35 cellular contexts compared by ENCODE assay signal in the genomic region with DNA sequence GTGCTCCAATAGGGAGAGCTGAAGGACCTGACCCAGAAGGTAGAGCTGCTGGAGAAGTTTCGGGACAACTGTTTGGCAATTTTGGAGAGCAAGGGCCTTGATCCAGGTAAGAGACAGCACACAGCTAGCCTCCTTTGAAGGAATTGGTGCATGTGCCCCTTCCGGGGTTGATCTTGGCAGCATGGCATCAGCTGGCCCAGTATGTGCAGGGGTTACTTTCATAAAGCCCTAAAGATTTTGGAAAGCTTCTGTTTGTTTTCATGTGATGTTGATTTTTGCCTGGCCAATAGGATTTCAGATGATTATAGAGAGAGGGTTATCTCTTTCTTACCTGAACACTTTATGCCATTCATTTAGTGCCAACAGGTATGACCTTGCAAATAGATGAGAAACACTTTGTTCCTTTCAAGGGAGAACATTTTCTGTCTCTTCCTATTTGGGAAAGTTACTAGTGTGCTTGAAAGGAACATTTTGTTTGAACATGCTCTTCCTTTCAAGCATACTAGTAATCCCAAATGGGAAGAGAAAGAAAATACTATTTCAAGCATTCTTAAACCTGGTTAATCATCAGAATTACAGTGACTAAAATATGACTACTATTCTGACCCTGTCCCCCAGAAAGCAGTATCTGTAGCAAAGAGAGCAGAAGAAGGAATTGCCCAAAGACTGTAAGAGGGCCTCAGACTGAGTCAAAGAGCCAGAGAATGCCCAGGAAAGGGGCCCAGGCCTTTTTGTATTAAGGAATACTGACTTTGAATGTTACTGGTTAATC. TPM values are rescaled to one million over a fixed set of nuclear protein-coding genes. Genes with fewer than 3 reads are reported as not detected.
A peak's percentile ranks its signal among the peaks of the same experiment; 100 is the strongest.
DNase-seq lines count a peak whose midpoint lies in the region; ATAC-seq and TF ChIP-seq lines count a peak whose summit lies in the region.
"Had no signal": no experiment of that assay in that cellular context is flagged by ENCODE, and none has a peak within 500 bp of the region (broad histone marks: within the 10 kb centered on the region; RNA-seq: fewer than 3 reads in every experiment).

No MANE protein-coding gene starts in this region.

- no peak overlapping the region for H3K4me3 Mint-ChIP-seq in activated CD4-positive, alpha-beta T cell treated with anti-CD3 and anti-CD28 coated beads, Interleukin-2, amount 10 ng/mL, durations not matched to agents 7 days and 5 days
- H3K4me3 Mint-ChIP-seq: activated T-helper 1 cell treated with anti-CD3 and anti-CD28 coated beads, Interleukin-12 subunit alpha, Interleukin-12 subunit beta, Interleukin-2, Interleukin-4 antibody, amounts not matched to agents 30 ng/mL and 10 ng/mL and 1 ng/mL, durations not matched to agents 14 hours and 24 hours and 36 hours; CD8-positive, alpha-beta T cell; HFFc6; immature natural killer cell; neural progenitor cell; type B pancreatic cell had no signal

- H3K9me2 ChIP-seq in SK-N-SH = no peaks in the 10 kb centered on the region

- no peaks in the 10 kb centered on the region for H3K9me3 Mint-ChIP-seq in activated CD4-positive, alpha-beta T cell treated with anti-CD3 and anti-CD28 coated beads, Interleukin-2, amount 10 ng/mL, durations not matched to agents 7 days and 5 days
- H3K9me3 Mint-ChIP-seq: activated T-helper 1 cell treated with anti-CD3 and anti-CD28 coated beads, Interleukin-12 subunit alpha, Interleukin-12 subunit beta, Interleukin-2, Interleukin-4 antibody, amounts not matched to agents 30 ng/mL and 10 ng/mL and 1 ng/mL, durations not matched to agents 14 hours and 24 hours and 36 hours; CD8-positive, alpha-beta T cell; HFFc6; immature natural killer cell; neural progenitor cell; type B pancreatic cell had no signal

- TF ChIP-seq EP300 in upper lobe of left lung (IDR thresholded peaks at IDR 0.05) = peak in 1 of 4 donors; percentile 75
- no peak for TF ChIP-seq EP300 in SK-N-SH (IDR thresholded peaks at IDR 0.05; ENCODE audit: borderline replicate concordance in 1 of 2, low read depth in 1 of 2, low read length in 1 of 2)

- no peak overlapping the region for H3K23ac ChIP-seq in mesenchymal stem cell (ENCODE audit: low read length in 2 of 2)

- TF ChIP-seq POLR2A in body of pancreas (IDR thresholded peaks at IDR 0.05) (no peak), upper lobe of left lung (IDR thresholded peaks at IDR 0.05) (no peak)

- H2BK120ac ChIP-seq in mesenchymal stem cell (ENCODE audit: low read depth, low read length) = no peak overlapping the region

- TF ChIP-seq RAD21 in SK-N-SH (IDR thresholded peaks at IDR 0.05; ENCODE audit: low read length) = no peak

- H2AK5ac ChIP-seq in mesenchymal stem cell (ENCODE audit: low read length, severe bottlenecking) = no peak overlapping the region

- peak overlapping the region; percentile 43 for H3K27ac Mint-ChIP-seq in activated CD4-positive, alpha-beta T cell treated with anti-CD3 and anti-CD28 coated beads, Interleukin-2, amount 10 ng/mL, durations not matched to agents 7 days and 5 days
- H3K27ac Mint-ChIP-seq: activated T-helper 1 cell treated with anti-CD3 and anti-CD28 coated beads, Interleukin-12 subunit alpha, Interleukin-12 subunit beta, Interleukin-2, Interleukin-4 antibody, amounts not matched to agents 30 ng/mL and 10 ng/mL and 1 ng/mL, durations not matched to agents 14 hours and 24 hours and 36 hours; CD8-positive, alpha-beta T cell; HFFc6; neural progenitor cell; type B pancreatic cell had no signal

- no peak for DNase-seq in activated CD4-positive, alpha-beta T cell treated with anti-CD3 and anti-CD28 coated beads, Interleukin-2, amount 10 ng/mL, durations not matched to agents 7 days and 5 days
- no peak for DNase-seq in activated CD4-positive, alpha-beta T cell treated with anti-CD3 and anti-CD28 coated beads for 1 hour
- DNase-seq in body of pancreas (no peak), mesenchymal stem cell (no peak), upper lobe of left lung (no peak), foreskin keratinocyte (no peak), SK-N-SH (no peak)
- DNase-seq: 8988T; activated CD4-positive, alpha-beta T cell treated with anti-CD3 and anti-CD28 coated beads, Interleukin-2, amount 50 U/mL, for 48 hours; activated CD8-positive, alpha-beta memory T cell treated with anti-CD3 and anti-CD28 coated beads, Interleukin-2, amount 50 U/mL, for 4 hours; activated naive CD4-positive, alpha-beta T cell treated with anti-CD3 and anti-CD28 coated beads, Interleukin-2, amount 50 U/mL, for 16 hours; anterior cingulate cortex; CD8-positive, alpha-beta T cell; colonic mucosa; effector CD8-positive, alpha-beta T cell; GOT3; HFFc6; immature natural killer cell; KG1; left cardiac atrium; MG63; NCI-H2029; NCI-H510A treated with DMSO at 0.1 percent for 48 hours; NK-92 treated with Interleukin-12 subunit alpha and Interleukin-12 subunit beta, amount 100 ng/mL, for 24 hours; sigmoid colon; stimulated activated CD4-positive, alpha-beta T cell treated with anti-CD3 and anti-CD28 coated beads, Interleukin-4, amount 100 ng/mL, for 1 hour; T-helper 1 cell had no signal

- H3K79me1 ChIP-seq in mesenchymal stem cell (replicated peaks; ENCODE audit: low read length, poor library complexity, severe bottlenecking) = peaks cover 16% of the 10 kb centered on the region

- H3K36me3 ChIP-seq in body of pancreas (replicated peaks in 1 of 2; ENCODE audit: insufficient read depth in 1 of 2, low read depth in 2 of 2) (peaks cover 0 to 4% of the 10 kb centered on the region in 2 donors), mesenchymal stem cell (ENCODE audit: control insufficient read depth in 1 of 2, insufficient read depth in 2 of 2, low read depth in 1 of 2, low read length in 2 of 2) (peaks cover 35 to 82% of the 10 kb centered on the region in 2 experiments), upper lobe of left lung (peaks cover 3 to 57% (median 35%) of the 10 kb centered on the region in 4 donors), SK-N-SH (replicated peaks in 1 of 2; ENCODE audit: control insufficient read depth in 1 of 2, insufficient read depth in 2 of 2, low read length in 1 of 2) (peaks cover 39 to 54% of the 10 kb centered on the region in 2 experiments)
- H3K36me3 ChIP-seq: colonic mucosa had no signal

- CTCF ChIA-PET in activated CD4-positive, alpha-beta T cell treated with anti-CD3 and anti-CD28 coated beads, Interleukin-2, amount 10 ng/mL, durations not matched to agents 7 days and 5 days (lab: Charles Lee) = interaction anchor here (0.6 to 3.6 kb wide), 4 partner anchors 8 to 513 kb away, joined by 3 to 17 read pairs (median 4); no protein-coding TSS in a partner anchor
- CTCF ChIA-PET in SK-N-SH (lab: Yijun Ruan, JAX) = interaction anchor here (1.1 to 3.8 kb wide), 5 partner anchors 21 to 52 kb away, joined by 3 to 14 read pairs (median 9); no protein-coding TSS in a partner anchor

- H3K4ac ChIP-seq in mesenchymal stem cell (ENCODE audit: low read depth in 1 of 2, low read length in 2 of 2) = no peak overlapping the region

- H2AFZ ChIP-seq in mesenchymal stem cell (ENCODE audit: low read depth, low read length) (no peak overlapping the region), SK-N-SH (ENCODE audit: low read depth) (no peak overlapping the region)
- H2AFZ ChIP-seq: neural progenitor cell had no signal

- peaks cover 3% of the 10 kb centered on the region for H3F3A ChIP-seq in SK-N-SH (replicated peaks; ENCODE audit: insufficient read depth)

- no peak overlapping the region for H3K14ac ChIP-seq in mesenchymal stem cell (ENCODE audit: low read length in 2 of 2)

- intact Hi-C loops in body of pancreas (cut with DNase I) = no loop called here

- no peaks in the 10 kb centered on the region for H4K20me1 ChIP-seq in SK-N-SH (ENCODE audit: insufficient read depth)

- H2BK15ac ChIP-seq in mesenchymal stem cell (ENCODE audit: low read depth, poor library complexity, severe bottlenecking) = no peak overlapping the region

- no peaks in the 10 kb centered on the region for H3K27me3 Mint-ChIP-seq in activated CD4-positive, alpha-beta T cell treated with anti-CD3 and anti-CD28 coated beads, Interleukin-2, amount 10 ng/mL, durations not matched to agents 7 days and 5 days
- H3K27me3 Mint-ChIP-seq: type B pancreatic cell had no signal

- H2BK12ac ChIP-seq in mesenchymal stem cell (ENCODE audit: low read length in 2 of 2) = no peak overlapping the region

- no peak overlapping the region for H2BK5ac ChIP-seq in mesenchymal stem cell (ENCODE audit: low read depth, low read length, poor library complexity, severe bottlenecking)

- POLR2A ChIA-PET in activated CD4-positive, alpha-beta T cell treated with anti-CD3 and anti-CD28 coated beads, Interleukin-2, amount 10 ng/mL, durations not matched to agents 7 days and 5 days (lab: Charles Lee) = interaction anchor here (0.6 kb wide), 1 partner anchor 9 kb away, joined by 4 read pairs; no protein-coding TSS in a partner anchor
- POLR2A ChIA-PET in SK-N-SH (lab: Yijun Ruan, JAX) = interaction anchor here (0.8 to 1.6 kb wide), 3 partner anchors 9 to 50 kb away, joined by 3 to 4 read pairs (median 3); a partner anchor contains a TSS

- H3K4me3 ChIP-seq in body of pancreas (no peak overlapping the region), mesenchymal stem cell (ENCODE audit: insufficient read depth in 1 of 2, low read depth in 1 of 2, low read length in 2 of 2) (no peak overlapping the region), upper lobe of left lung (no peak overlapping the region), SK-N-SH (ENCODE audit: low read depth in 2 of 2, low read length in 1 of 2) (no peak overlapping the region)
- H3K4me3 ChIP-seq: colonic mucosa, MG63, neural progenitor cell, sigmoid colon had no signal

- H3K9ac ChIP-seq in mesenchymal stem cell (ENCODE audit: low read length) (peak overlapping the region; percentile 55), SK-N-SH (no peak overlapping the region)
- H3K9ac ChIP-seq: neural progenitor cell had no signal

- H3K4me2 ChIP-seq in mesenchymal stem cell (ENCODE audit: low read length, poor library complexity, severe bottlenecking) = no peak overlapping the region
- no peak overlapping the region for H3K4me2 ChIP-seq in SK-N-SH
- H3K4me2 ChIP-seq: neural progenitor cell had no signal

- ATAC-seq in body of pancreas = peak; percentile 40
- no peak for ATAC-seq in upper lobe of left lung (ENCODE audit: low FRiP score in 2 of 2)
- ATAC-seq in HG03196 (IDR thresholded peaks at IDR 0.05; ENCODE audit: unreplicated experiment) = no peak
- no peak for ATAC-seq in foreskin keratinocyte
- ATAC-seq: CD8-positive, alpha-beta T cell had no signal

- H3K4me1 Mint-ChIP-seq in activated CD4-positive, alpha-beta T cell treated with anti-CD3 and anti-CD28 coated beads, Interleukin-2, amount 10 ng/mL, durations not matched to agents 7 days and 5 days = peaks cover 7% of the 10 kb centered on the region
- H3K4me1 Mint-ChIP-seq: immature natural killer cell had no signal

- peak overlapping the region in 2 of 4 donors; percentile 16 to 36 for H3K27ac ChIP-seq in body of pancreas
- H3K27ac ChIP-seq in mesenchymal stem cell (ENCODE audit: low read length, poor library complexity, severe bottlenecking) = no peak overlapping the region
- peak overlapping the region; percentile 32 to 79 (median 55) for H3K27ac ChIP-seq in upper lobe of left lung
- no peak overlapping the region for H3K27ac ChIP-seq in foreskin keratinocyte
- no peak overlapping the region for H3K27ac ChIP-seq in SK-N-SH (ENCODE audit: low read depth in 2 of 2, low read length in 1 of 2)
- H3K27ac ChIP-seq: colonic mucosa, neural progenitor cell, sigmoid colon had no signal

- TF ChIP-seq CTCF in body of pancreas (IDR thresholded peaks at IDR 0.05) (no peak), upper lobe of left lung (IDR thresholded peaks at IDR 0.05) (no peak), foreskin keratinocyte (conservative IDR thresholded peaks at IDR 0.05) (no peak), SK-N-SH (IDR thresholded peaks at IDR 0.05) (no peak)

- 77 to 90% methylated on average over 2 of the region's 2 CpGs for WGBS in body of pancreas, 2 donors
- whole genome bisulfite sequencing in mesenchymal stem cell = 98% methylated on average over 2 of the region's 2 CpGs
- 65 to 78% methylated on average over 2 of the region's 2 CpGs for WGBS in upper lobe of left lung, 2 donors
- 94% methylated on average over 2 of the region's 2 CpGs for WGBS in SK-N-SH (ENCODE audit: low lambda C conversion rate)

- H3K27me3 ChIP-seq in body of pancreas (no peaks in the 10 kb centered on the region), mesenchymal stem cell (ENCODE audit: control insufficient read depth in 1 of 2, insufficient read depth in 1 of 2, low read length in 2 of 2) (no peaks in the 10 kb centered on the region), upper lobe of left lung (no peaks in the 10 kb centered on the region), foreskin keratinocyte (no peaks in the 10 kb centered on the region), SK-N-SH (ENCODE audit: insufficient read depth) (no peaks in the 10 kb centered on the region)
- H3K27me3 ChIP-seq: colonic mucosa, MG63, neural progenitor cell, sigmoid colon had no signal

- H3K4me1 ChIP-seq in body of pancreas = peaks cover 8% of the 10 kb centered on the region
- no peaks in the 10 kb centered on the region for H3K4me1 ChIP-seq in mesenchymal stem cell (ENCODE audit: control insufficient read depth, insufficient read depth, low read depth, low read length)
- H3K4me1 ChIP-seq in upper lobe of left lung = peaks cover 6 to 15% (median 14%) of the 10 kb centered on the region in 4 donors
- H3K4me1 ChIP-seq in foreskin keratinocyte = no peaks in the 10 kb centered on the region
- no peaks in the 10 kb centered on the region; a peak in 1 of 4 replicates for H3K4me1 ChIP-seq in SK-N-SH (ENCODE audit: control insufficient read depth in 1 of 2, insufficient read depth in 2 of 2, low read depth in 1 of 2, low read length in 1 of 2)
- H3K4me1 ChIP-seq: colonic mucosa, sigmoid colon had no signal

- H3K9me3 ChIP-seq in body of pancreas = no peaks in the 10 kb centered on the region
- H3K9me3 ChIP-seq in mesenchymal stem cell (ENCODE audit: control insufficient read depth, low read length) = no peaks in the 10 kb centered on the region
- H3K9me3 ChIP-seq in upper lobe of left lung = no peaks in the 10 kb centered on the region
- no peaks in the 10 kb centered on the region for H3K9me3 ChIP-seq in SK-N-SH
- H3K9me3 ChIP-seq: colonic mucosa, MG63, sigmoid colon had no signal

- peaks cover 9% of the 10 kb centered on the region for H3K79me2 ChIP-seq in SK-N-SH (ENCODE audit: insufficient read depth)

- H4K91ac ChIP-seq in mesenchymal stem cell (ENCODE audit: low read length) = no peak overlapping the region

- no peak overlapping the region for H3K18ac ChIP-seq in mesenchymal stem cell (ENCODE audit: low read depth in 1 of 2, low read length in 2 of 2)

- no peak overlapping the region for H4K8ac ChIP-seq in mesenchymal stem cell (ENCODE audit: low read length)

- H3K36me3 Mint-ChIP-seq in activated CD4-positive, alpha-beta T cell treated with anti-CD3 and anti-CD28 coated beads, Interleukin-2, amount 10 ng/mL, durations not matched to agents 7 days and 5 days (ENCODE audit: low read depth) = peaks cover 74% of the 10 kb centered on the region

RNA-seq across cellular contexts. Expression of a gene that starts 7.5 kb away (rescaled TPM):
- total RNA-seq in activated CD4-positive, alpha-beta T cell treated with anti-CD3 and anti-CD28 coated beads, Interleukin-2, amount 10 ng/mL, durations not matched to agents 7 days and 5 days = 10 to 100 TPM; 57.5 to 63.3 TPM
- 1 to 10 TPM; 3.3 to 5.7 TPM for total RNA-seq in body of pancreas
- 11.7 TPM for polyA plus RNA-seq in mesenchymal stem cell (2013, experiment 1 of 2)
- polyA plus RNA-seq in mesenchymal stem cell (2013, experiment 2 of 2) = 12.3 TPM
- total RNA-seq in upper lobe of left lung = 10 to 100 TPM; 10.6 to 27.6 (median 17.3) TPM
- 69.1 and 85.9 TPM in 2 replicates for total RNA-seq in foreskin keratinocyte
- polyA plus RNA-seq in foreskin keratinocyte = 47.9 and 67.9 TPM in 2 replicates
- 25.5 and 29.5 TPM in 2 replicates for polyA plus RNA-seq in SK-N-SH (2012; rRNA removed)
- 33.2 and 34.0 TPM in 2 replicates for polyA plus RNA-seq in SK-N-SH (2012; cell fraction: cytosol; rRNA removed)
- polyA plus RNA-seq in SK-N-SH (2012; cell fraction: nucleus; rRNA removed) = 15.8 and 23.6 TPM in 2 replicates

RNA-seq across cellular contexts. Expression of a gene that starts 15.6 kb away (rescaled TPM):
- total RNA-seq in activated CD4-positive, alpha-beta T cell treated with anti-CD3 and anti-CD28 coated beads, Interleukin-2, amount 10 ng/mL, durations not matched to agents 7 days and 5 days = 10 to 100 TPM; 38.4 to 47.1 TPM
- total RNA-seq in body of pancreas = 10 to 100 TPM; 30.3 to 34.0 TPM
- polyA plus RNA-seq in mesenchymal stem cell (2013, experiment 1 of 2) = 22.1 TPM
- polyA plus RNA-seq in mesenchymal stem cell (2013, experiment 2 of 2) = 22.4 TPM
- 100 to 1,000 TPM in 2 of 6 donors, 10 to 100 TPM in 4; 68.1 to 112 (median 94.5) TPM for total RNA-seq in upper lobe of left lung
- total RNA-seq in foreskin keratinocyte = 14.3 and 24.5 TPM in 2 replicates
- polyA plus RNA-seq in foreskin keratinocyte = 9.5 and 16.1 TPM in 2 replicates
- polyA plus RNA-seq in SK-N-SH (2012; rRNA removed) = 54.2 and 73.8 TPM in 2 replicates
- 36.1 and 49.7 TPM in 2 replicates for polyA plus RNA-seq in SK-N-SH (2012; cell fraction: cytosol; rRNA removed)
- 81.3 and 112 TPM in 2 replicates for polyA plus RNA-seq in SK-N-SH (2012; cell fraction: nucleus; rRNA removed)

RNA-seq across cellular contexts. Expression of a gene that starts 32.0 kb away (rescaled TPM):
- 1 to 10 TPM in 1 of 2 experiments, under 1 TPM in 1; 0.60 to 1.4 TPM for total RNA-seq in activated CD4-positive, alpha-beta T cell treated with anti-CD3 and anti-CD28 coated beads, Interleukin-2, amount 10 ng/mL, durations not matched to agents 7 days and 5 days
- total RNA-seq in body of pancreas = under 1 TPM; under 0.01 to 0.52 TPM
- polyA plus RNA-seq in mesenchymal stem cell (2013, experiment 1 of 2) = 0.44 TPM
- polyA plus RNA-seq in mesenchymal stem cell (2013, experiment 2 of 2) = 0.49 TPM
- 1 to 10 TPM in 2 of 6 donors, under 1 TPM in 4; under 0.01 to 3.5 (median 0.13) TPM for total RNA-seq in upper lobe of left lung
- 0.65 and 1.5 TPM in 2 replicates for total RNA-seq in foreskin keratinocyte
- polyA plus RNA-seq in foreskin keratinocyte = 1.9 and 6.6 TPM in 2 replicates
- 0.08 and 0.12 TPM in 2 replicates for polyA plus RNA-seq in SK-N-SH (2012; rRNA removed)
- polyA plus RNA-seq in SK-N-SH (2012; cell fraction: cytosol; rRNA removed) = 0.09 and 0.26 TPM in 2 replicates
- polyA plus RNA-seq in SK-N-SH (2012; cell fraction: nucleus; rRNA removed) = 0.14 and 0.33 TPM in 2 replicates

RNA-seq across cellular contexts. Expression of a gene that starts 39.2 kb away (rescaled TPM):
- total RNA-seq in activated CD4-positive, alpha-beta T cell treated with anti-CD3 and anti-CD28 coated beads, Interleukin-2, amount 10 ng/mL, durations not matched to agents 7 days and 5 days = not detected
- not detected for total RNA-seq in body of pancreas
- not detected for polyA plus RNA-seq in mesenchymal stem cell (2013, experiment 1 of 2)
- not detected for polyA plus RNA-seq in mesenchymal stem cell (2013, experiment 2 of 2)
- total RNA-seq in upper lobe of left lung = under 1 TPM in 1 of 6 donors, not detected in 5; 0.67 TPM
- not detected in 2 replicates for total RNA-seq in foreskin keratinocyte
- not detected in 2 replicates for polyA plus RNA-seq in foreskin keratinocyte
- not detected in 2 replicates for polyA plus RNA-seq in SK-N-SH (2012; rRNA removed)
- polyA plus RNA-seq in SK-N-SH (2012; cell fraction: cytosol; rRNA removed) = not detected in 2 replicates
- not detected in 2 replicates for polyA plus RNA-seq in SK-N-SH (2012; cell fraction: nucleus; rRNA removed)
- total RNA-seq: activated T-helper 1 cell treated with anti-CD3 and anti-CD28 coated beads, Interleukin-12 subunit alpha, Interleukin-12 subunit beta, Interleukin-2, Interleukin-4 antibody, amounts not matched to agents 30 ng/mL and 10 ng/mL and 1 ng/mL, durations not matched to agents 14 hours and 24 hours and 36 hours; CD8-positive, alpha-beta T cell; Daoy; epithelial cell of proximal tubule; glomerular endothelial cell; HFFc6; left cardiac atrium; myocyte had no signal
- polyA plus RNA-seq: immature natural killer cell had no signal

RNA-seq across cellular contexts. Expression of a gene that starts 49.3 kb away (rescaled TPM):
- 1 to 10 TPM in 1 of 2 experiments, under 1 TPM in 1; 0.81 to 1.0 TPM for total RNA-seq in activated CD4-positive, alpha-beta T cell treated with anti-CD3 and anti-CD28 coated beads, Interleukin-2, amount 10 ng/mL, durations not matched to agents 7 days and 5 days
- total RNA-seq in body of pancreas = 10 to 100 TPM; 17.1 to 26.4 TPM
- 34.5 TPM for polyA plus RNA-seq in mesenchymal stem cell (2013, experiment 1 of 2)
- polyA plus RNA-seq in mesenchymal stem cell (2013, experiment 2 of 2) = 31.6 TPM
- total RNA-seq in upper lobe of left lung = 100 to 1,000 TPM in 1 of 6 donors, 10 to 100 TPM in 5; 15.5 to 140 (median 68.1) TPM
- total RNA-seq in foreskin keratinocyte = 48.7 and 61.7 TPM in 2 replicates
- 21.3 and 25.0 TPM in 2 replicates for polyA plus RNA-seq in foreskin keratinocyte
- 13.7 and 14.2 TPM in 2 replicates for polyA plus RNA-seq in SK-N-SH (2012; rRNA removed)
- 10.4 and 12.0 TPM in 2 replicates for polyA plus RNA-seq in SK-N-SH (2012; cell fraction: cytosol; rRNA removed)
- 82.8 and 92.4 TPM in 2 replicates for polyA plus RNA-seq in SK-N-SH (2012; cell fraction: nucleus; rRNA removed)

Comparison
In these comparisons a context has a peak if more than half of its experiments do, and no peak if none do; other contexts are left out.
1. H3K27ac ChIP-seq: peak in upper lobe of left lung (4 of 4); none in mesenchymal stem cell (single experiment), foreskin keratinocyte (single experiment) and SK-N-SH (0 of 2).